ENCODE assay signal across 19 cellular contexts in genomic region chr1:117633423-117633822, GRCh38. TPM values are rescaled to one million over a fixed set of nuclear protein-coding genes. Genes with fewer than 3 reads are reported as not detected.
DNase-seq lines count a peak whose midpoint lies in the region; ATAC-seq and TF ChIP-seq lines count a peak whose summit lies in the region.
"Had no signal": no experiment of that assay in that cellular context is flagged by ENCODE, and none has a peak within 500 bp of the region (broad histone marks: within the 10 kb centered on the region; RNA-seq: fewer than 3 reads in every experiment).

No MANE protein-coding gene starts in this region.

- H3K27ac Mint-ChIP-seq in naive B cell: peak overlapping the region; percentile 24 to 67 (median 39)
- H3K27ac Mint-ChIP-seq: nephron had no signal

- H3K27me3 ChIP-seq in MG63 (no peaks in the 10 kb centered on the region), SJCRH30 (no peaks in the 10 kb centered on the region)
- H3K27me3 ChIP-seq: ascending aorta, testis had no signal

- no peaks in the 10 kb centered on the region for H3K4me1 ChIP-seq in SJCRH30
- H3K4me1 ChIP-seq: testis had no signal

- H3K4me1 Mint-ChIP-seq in naive B cell: peaks cover 74 to 97% (median 88%) of the 10 kb centered on the region in 3 donors

- no peak for TF ChIP-seq CTCF in GM12865 (IDR thresholded peaks at IDR 0.05; ENCODE audit: insufficient read depth, low read depth, low read length, missing control alignments)
- no peak for TF ChIP-seq CTCF in coronary artery (IDR thresholded peaks at IDR 0.05)

- H3K9me3 ChIP-seq in MG63 (no peaks in the 10 kb centered on the region), SJCRH30 (replicated peaks) (no peaks in the 10 kb centered on the region)
- H3K9me3 ChIP-seq: ascending aorta, testis had no signal

- no peaks in the 10 kb centered on the region for H3K9me3 Mint-ChIP-seq in naive B cell
- H3K9me3 Mint-ChIP-seq: nephron had no signal

- H3K27me3 Mint-ChIP-seq in naive B cell: no peaks in the 10 kb centered on the region

- H3K36me3 ChIP-seq in MG63 (no peaks in the 10 kb centered on the region), SJCRH30 (no peaks in the 10 kb centered on the region)
- H3K36me3 ChIP-seq: ascending aorta had no signal

- peak overlapping the region in 2 of 8 donors; percentile 32 to 55 for H3K4me3 Mint-ChIP-seq in naive B cell
- H3K4me3 Mint-ChIP-seq: nephron had no signal

- no peak for ATAC-seq in naive B cell (ENCODE audit: low read depth in 2 of 2)
- ATAC-seq in HG02840 (IDR thresholded peaks at IDR 0.05; ENCODE audit: low FRiP score, unreplicated experiment): no peak
- ATAC-seq in GM21717 (IDR thresholded peaks at IDR 0.05; ENCODE audit: unreplicated experiment): no peak

- H3K4me3 ChIP-seq in GM12865 (ENCODE audit: low read depth, low read length): no peak overlapping the region
- no peak overlapping the region for H3K4me3 ChIP-seq in MG63
- no peak overlapping the region for H3K4me3 ChIP-seq in coronary artery
- H3K4me3 ChIP-seq in SJCRH30: no peak overlapping the region
- H3K4me3 ChIP-seq: ascending aorta, testis had no signal

- peaks cover 10 to 19% of the 10 kb centered on the region in 2 donors for H3K36me3 Mint-ChIP-seq in naive B cell

- H3K27ac ChIP-seq in coronary artery (no peak overlapping the region), SJCRH30 (no peak overlapping the region)
- H3K27ac ChIP-seq: ascending aorta, testis had no signal

- DNase-seq in GM12865 (ENCODE audit: low read depth) (peak; percentile 59), MG63 (peak; percentile 78), coronary artery (ENCODE audit: low spot score) (peak; percentile 60), naive B cell (no peak), SJCRH30 (no peak), COR-L47 (lab: John Stamatoyannopoulos, UW) (no peak)
- DNase-seq: activated naive CD4-positive, alpha-beta T cell; H7; mammary epithelial cell; NCI-H2081; retina; stimulated activated CD4-positive, alpha-beta T cell treated with anti-CD3 and anti-CD28 coated beads, Interleukin-2, amount 100 ng/mL, for 48 hours; T-helper 1 cell; testis had no signal

RNA-seq across cellular contexts. Expression of gene TENT5C, which starts 27.6 kb away (rescaled TPM):
- 6.2 and 6.4 TPM in 2 replicates for total RNA-seq in MG63 (2014; rRNA removed; shearing (Covaris generic); ENCODE audit: low replicate concordance)
- 10 to 100 TPM; 55.9 to 92.4 (median 65.2) TPM for polyA plus RNA-seq in naive B cell (ENCODE audit: low read depth in 6 of 6)
- total RNA-seq in SJCRH30 (2014; rRNA removed; shearing (Covaris generic)): 0.79 and 0.91 TPM in 2 replicates
- total RNA-seq: MCF 10A had no signal

Comparison
In these comparisons a context has a peak if more than half of its experiments do, and no peak if none do; other contexts are left out.
1. DNase-seq: peak in GM12865 (single experiment), MG63 (single experiment) and coronary artery (single experiment); none in naive B cell (single experiment), SJCRH30 (0 of 2) and COR-L47 (single experiment).